2 cellular contexts compared by ENCODE assay signal in genomic region chr2:109666466-109666865, GRCh38.
TF ChIP-seq lines count a peak whose summit lies in the region.

No MANE protein-coding gene starts in this region.

TF ChIP-seq in SK-N-SH, 30 proteins besides CTCF, POLR2A, EP300 and RAD21 (continued from another document):
- TF ChIP-seq MAX (IDR thresholded peaks at IDR 0.05; ENCODE audit: low read depth) (no peak), EZH2phosphoT487 (IDR thresholded peaks at IDR 0.05; ENCODE audit: borderline replicate concordance, low read depth) (no peak), NRF1 (IDR thresholded peaks at IDR 0.05; ENCODE audit: low read depth, low read length) (no peak), PBX3 (IDR thresholded peaks at IDR 0.05) (no peak), MXI1 (IDR thresholded peaks at IDR 0.05; ENCODE audit: low read depth, low read length) (no peak), POLR2AphosphoS5 (IDR thresholded peaks at IDR 0.05; ENCODE audit: low read depth, low read length) (no peak), TCF12 (IDR thresholded peaks at IDR 0.05) (no peak), FOXM1 (IDR thresholded peaks at IDR 0.05; ENCODE audit: low read depth) (no peak), USF2 (IDR thresholded peaks at IDR 0.05; ENCODE audit: borderline replicate concordance, low read depth, low read length) (no peak), REST (IDR thresholded peaks at IDR 0.05; ENCODE audit: low read depth, low read length) (no peak), MEF2A (IDR thresholded peaks at IDR 0.05; ENCODE audit: borderline replicate concordance, low read depth) (no peak), TEAD4 (IDR thresholded peaks at IDR 0.05; ENCODE audit: borderline replicate concordance, insufficient read depth) (no peak), SIN3A (IDR thresholded peaks at IDR 0.05; ENCODE audit: borderline replicate concordance, low read depth, low read length) (no peak), ELF1 (IDR thresholded peaks at IDR 0.05) (no peak)

TF ChIP-seq in SK-N-SH treated with all-trans-retinoic acid at 6 μM for 48 hours, 23 proteins besides CTCF, POLR2A, EP300 and RAD21 (continued from another document):
- TF ChIP-seq TOX (CRISPR knock-in tag; IDR thresholded peaks at IDR 0.05; ENCODE audit: borderline replicate concordance) (no peak), ZNF565 (CRISPR knock-in tag; conservative IDR thresholded peaks at IDR 0.05; ENCODE audit: low read depth) (no peak), PATZ1 (CRISPR knock-in tag; IDR thresholded peaks at IDR 0.05; ENCODE audit: borderline replicate concordance) (no peak), TCF4 (CRISPR knock-in tag; IDR thresholded peaks at IDR 0.05; ENCODE audit: borderline replicate concordance) (peak; percentile 66)
